ENCODE assay signal across 1 cellular context in the genomic region with DNA sequence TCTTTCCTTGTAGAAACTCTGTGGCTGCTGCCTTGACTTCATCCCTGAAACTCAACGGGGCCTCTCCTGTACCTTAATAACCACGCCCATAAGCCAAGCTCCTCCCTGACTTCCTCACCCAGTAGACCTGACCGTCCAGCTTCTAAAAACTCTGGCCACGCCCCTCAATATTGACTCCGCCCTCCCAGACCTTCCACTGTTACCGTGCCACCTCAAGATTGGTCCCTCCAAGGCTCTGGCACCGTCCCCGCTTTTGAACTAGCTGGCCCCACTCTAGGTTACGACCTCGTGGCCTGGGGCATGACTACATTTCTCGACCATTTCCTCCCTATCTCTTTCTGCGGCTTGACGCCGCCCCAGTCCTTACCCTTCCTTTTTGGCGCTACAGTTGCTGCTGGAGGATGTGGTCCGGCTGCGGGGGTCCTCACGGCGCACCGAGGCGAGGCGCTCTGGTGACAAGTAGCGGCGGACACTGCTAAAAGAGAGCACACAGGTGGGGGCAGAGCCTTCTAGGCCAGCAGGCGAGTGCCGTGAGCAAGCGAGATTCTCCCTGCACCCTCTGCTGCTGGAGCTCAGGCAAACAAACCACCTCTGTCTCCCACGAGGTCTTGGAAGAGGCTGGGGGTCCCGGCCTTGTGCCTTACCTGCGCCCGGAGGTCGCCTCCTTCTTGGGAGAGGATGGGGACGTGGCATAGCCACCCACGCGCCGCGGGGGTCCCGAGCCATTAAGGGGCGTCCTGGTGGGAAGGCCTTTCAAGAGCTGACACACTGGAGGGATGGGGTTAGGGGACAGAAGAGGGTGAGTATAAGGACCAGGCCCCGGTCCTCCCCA.
TF ChIP-seq lines count a peak whose summit lies in the region.

No MANE protein-coding gene starts in this region.

TF ChIP-seq in K562, 482 proteins besides CTCF, POLR2A, EP300 and RAD21 (continued from another document and continues in another):
- TF ChIP-seq, protein P1, sequence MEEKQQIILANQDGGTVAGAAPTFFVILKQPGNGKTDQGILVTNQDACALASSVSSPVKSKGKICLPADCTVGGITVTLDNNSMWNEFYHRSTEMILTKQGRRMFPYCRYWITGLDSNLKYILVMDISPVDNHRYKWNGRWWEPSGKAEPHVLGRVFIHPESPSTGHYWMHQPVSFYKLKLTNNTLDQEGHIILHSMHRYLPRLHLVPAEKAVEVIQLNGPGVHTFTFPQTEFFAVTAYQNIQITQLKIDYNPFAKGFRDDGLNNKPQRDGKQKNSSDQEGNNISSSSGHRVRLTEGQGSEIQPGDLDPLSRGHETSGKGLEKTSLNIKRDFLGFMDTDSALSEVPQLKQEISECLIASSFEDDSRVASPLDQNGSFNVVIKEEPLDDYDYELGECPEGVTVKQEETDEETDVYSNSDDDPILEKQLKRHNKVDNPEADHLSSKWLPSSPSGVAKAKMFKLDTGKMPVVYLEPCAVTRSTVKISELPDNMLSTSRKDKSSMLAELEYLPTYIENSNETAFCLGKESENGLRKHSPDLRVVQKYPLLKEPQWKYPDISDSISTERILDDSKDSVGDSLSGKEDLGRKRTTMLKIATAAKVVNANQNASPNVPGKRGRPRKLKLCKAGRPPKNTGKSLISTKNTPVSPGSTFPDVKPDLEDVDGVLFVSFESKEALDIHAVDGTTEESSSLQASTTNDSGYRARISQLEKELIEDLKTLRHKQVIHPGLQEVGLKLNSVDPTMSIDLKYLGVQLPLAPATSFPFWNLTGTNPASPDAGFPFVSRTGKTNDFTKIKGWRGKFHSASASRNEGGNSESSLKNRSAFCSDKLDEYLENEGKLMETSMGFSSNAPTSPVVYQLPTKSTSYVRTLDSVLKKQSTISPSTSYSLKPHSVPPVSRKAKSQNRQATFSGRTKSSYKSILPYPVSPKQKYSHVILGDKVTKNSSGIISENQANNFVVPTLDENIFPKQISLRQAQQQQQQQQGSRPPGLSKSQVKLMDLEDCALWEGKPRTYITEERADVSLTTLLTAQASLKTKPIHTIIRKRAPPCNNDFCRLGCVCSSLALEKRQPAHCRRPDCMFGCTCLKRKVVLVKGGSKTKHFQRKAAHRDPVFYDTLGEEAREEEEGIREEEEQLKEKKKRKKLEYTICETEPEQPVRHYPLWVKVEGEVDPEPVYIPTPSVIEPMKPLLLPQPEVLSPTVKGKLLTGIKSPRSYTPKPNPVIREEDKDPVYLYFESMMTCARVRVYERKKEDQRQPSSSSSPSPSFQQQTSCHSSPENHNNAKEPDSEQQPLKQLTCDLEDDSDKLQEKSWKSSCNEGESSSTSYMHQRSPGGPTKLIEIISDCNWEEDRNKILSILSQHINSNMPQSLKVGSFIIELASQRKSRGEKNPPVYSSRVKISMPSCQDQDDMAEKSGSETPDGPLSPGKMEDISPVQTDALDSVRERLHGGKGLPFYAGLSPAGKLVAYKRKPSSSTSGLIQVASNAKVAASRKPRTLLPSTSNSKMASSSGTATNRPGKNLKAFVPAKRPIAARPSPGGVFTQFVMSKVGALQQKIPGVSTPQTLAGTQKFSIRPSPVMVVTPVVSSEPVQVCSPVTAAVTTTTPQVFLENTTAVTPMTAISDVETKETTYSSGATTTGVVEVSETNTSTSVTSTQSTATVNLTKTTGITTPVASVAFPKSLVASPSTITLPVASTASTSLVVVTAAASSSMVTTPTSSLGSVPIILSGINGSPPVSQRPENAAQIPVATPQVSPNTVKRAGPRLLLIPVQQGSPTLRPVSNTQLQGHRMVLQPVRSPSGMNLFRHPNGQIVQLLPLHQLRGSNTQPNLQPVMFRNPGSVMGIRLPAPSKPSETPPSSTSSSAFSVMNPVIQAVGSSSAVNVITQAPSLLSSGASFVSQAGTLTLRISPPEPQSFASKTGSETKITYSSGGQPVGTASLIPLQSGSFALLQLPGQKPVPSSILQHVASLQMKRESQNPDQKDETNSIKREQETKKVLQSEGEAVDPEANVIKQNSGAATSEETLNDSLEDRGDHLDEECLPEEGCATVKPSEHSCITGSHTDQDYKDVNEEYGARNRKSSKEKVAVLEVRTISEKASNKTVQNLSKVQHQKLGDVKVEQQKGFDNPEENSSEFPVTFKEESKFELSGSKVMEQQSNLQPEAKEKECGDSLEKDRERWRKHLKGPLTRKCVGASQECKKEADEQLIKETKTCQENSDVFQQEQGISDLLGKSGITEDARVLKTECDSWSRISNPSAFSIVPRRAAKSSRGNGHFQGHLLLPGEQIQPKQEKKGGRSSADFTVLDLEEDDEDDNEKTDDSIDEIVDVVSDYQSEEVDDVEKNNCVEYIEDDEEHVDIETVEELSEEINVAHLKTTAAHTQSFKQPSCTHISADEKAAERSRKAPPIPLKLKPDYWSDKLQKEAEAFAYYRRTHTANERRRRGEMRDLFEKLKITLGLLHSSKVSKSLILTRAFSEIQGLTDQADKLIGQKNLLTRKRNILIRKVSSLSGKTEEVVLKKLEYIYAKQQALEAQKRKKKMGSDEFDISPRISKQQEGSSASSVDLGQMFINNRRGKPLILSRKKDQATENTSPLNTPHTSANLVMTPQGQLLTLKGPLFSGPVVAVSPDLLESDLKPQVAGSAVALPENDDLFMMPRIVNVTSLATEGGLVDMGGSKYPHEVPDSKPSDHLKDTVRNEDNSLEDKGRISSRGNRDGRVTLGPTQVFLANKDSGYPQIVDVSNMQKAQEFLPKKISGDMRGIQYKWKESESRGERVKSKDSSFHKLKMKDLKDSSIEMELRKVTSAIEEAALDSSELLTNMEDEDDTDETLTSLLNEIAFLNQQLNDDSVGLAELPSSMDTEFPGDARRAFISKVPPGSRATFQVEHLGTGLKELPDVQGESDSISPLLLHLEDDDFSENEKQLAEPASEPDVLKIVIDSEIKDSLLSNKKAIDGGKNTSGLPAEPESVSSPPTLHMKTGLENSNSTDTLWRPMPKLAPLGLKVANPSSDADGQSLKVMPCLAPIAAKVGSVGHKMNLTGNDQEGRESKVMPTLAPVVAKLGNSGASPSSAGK (IDR thresholded peaks at IDR 0.05), result peak; percentile 83
- TF ChIP-seq ARID2 (IDR thresholded peaks at IDR 0.05) (no peak), TEAD4 (IDR thresholded peaks at IDR 0.05; ENCODE audit: low read length) (no peak), TEAD4 (CRISPR knock-in tag; IDR thresholded peaks at IDR 0.05; ENCODE audit: borderline replicate concordance) (peak; percentile 89; the same call in 1 of the 2 replicates), ZNF212 (CRISPR knock-in tag; IDR thresholded peaks at IDR 0.05) (no peak), CREBBP (IDR thresholded peaks at IDR 0.05; ENCODE audit: low read depth, low read length) (no peak), SIN3A (IDR thresholded peaks at IDR 0.05; ENCODE audit: borderline replicate concordance in 2 of 2, control insufficient read depth in 1 of 2, low read depth in 2 of 2, low read length in 2 of 2) (no peak), SMARCC2 (IDR thresholded peaks at IDR 0.05; ENCODE audit: low read depth) (no peak), ETV5 (CRISPR knock-in tag; IDR thresholded peaks at IDR 0.05; ENCODE audit: low read depth) (no peak; the same call in 1 of the 2 replicates), BCOR (IDR thresholded peaks at IDR 0.05) (no peak), SRSF3 (IDR thresholded peaks at IDR 0.05; ENCODE audit: insufficient read depth, low read length) (no peak), ZNF282 (CRISPR knock-in tag; IDR thresholded peaks at IDR 0.05) (no peak), ETV6 (IDR thresholded peaks at IDR 0.05; ENCODE audit: borderline replicate concordance in 1 of 2, low read depth in 2 of 2, low read length in 1 of 2) (no peak), ETV6 (CRISPR knock-in tag; IDR thresholded peaks at IDR 0.05; ENCODE audit: borderline replicate concordance) (no peak), FOSL1 (tag; conservative IDR thresholded peaks at IDR 0.05) (no peak), MIER1 (IDR thresholded peaks at IDR 0.05; ENCODE audit: low read depth) (no peak), KHSRP (IDR thresholded peaks at IDR 0.05) (no peak), LCOR (CRISPR knock-in tag; IDR thresholded peaks at IDR 0.05) (peak; percentile 94), ZNF232 (CRISPR knock-in tag; IDR thresholded peaks at IDR 0.05) (peak; percentile 73; the same call in 1 of the 2 replicates), ZNF561 (CRISPR knock-in tag; conservative IDR thresholded peaks at IDR 0.05) (no peak), ZNF445 (CRISPR knock-in tag; IDR thresholded peaks at IDR 0.05; ENCODE audit: low read depth) (no peak), ZEB2 (IDR thresholded peaks at IDR 0.05) (no peak), SUPT5H (IDR thresholded peaks at IDR 0.05) (peak; percentile 51), HNRNPLL (IDR thresholded peaks at IDR 0.05; ENCODE audit: low read depth, low read length, poor library complexity, severe bottlenecking) (no peak), NFXL1 (CRISPR knock-in tag; IDR thresholded peaks at IDR 0.05) (no peak), POLR2AphosphoS2 (IDR thresholded peaks at IDR 0.05; ENCODE audit: low read length) (no peak), SMARCB1 (IDR thresholded peaks at IDR 0.05; ENCODE audit: insufficient read length, low read depth) (no peak), SMAD2 (IDR thresholded peaks at IDR 0.05; ENCODE audit: low read depth, low read length) (no peak), MAFG (tag; conservative IDR thresholded peaks at IDR 0.05) (no peak), ZNF785 (CRISPR knock-in tag; IDR thresholded peaks at IDR 0.05) (no peak)
- TF ChIP-seq, protein P2, sequence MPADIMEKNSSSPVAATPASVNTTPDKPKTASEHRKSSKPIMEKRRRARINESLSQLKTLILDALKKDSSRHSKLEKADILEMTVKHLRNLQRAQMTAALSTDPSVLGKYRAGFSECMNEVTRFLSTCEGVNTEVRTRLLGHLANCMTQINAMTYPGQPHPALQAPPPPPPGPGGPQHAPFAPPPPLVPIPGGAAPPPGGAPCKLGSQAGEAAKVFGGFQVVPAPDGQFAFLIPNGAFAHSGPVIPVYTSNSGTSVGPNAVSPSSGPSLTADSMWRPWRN (IDR thresholded peaks at IDR 0.05; ENCODE audit: low read depth), result no peak
- TF ChIP-seq, protein P3, sequence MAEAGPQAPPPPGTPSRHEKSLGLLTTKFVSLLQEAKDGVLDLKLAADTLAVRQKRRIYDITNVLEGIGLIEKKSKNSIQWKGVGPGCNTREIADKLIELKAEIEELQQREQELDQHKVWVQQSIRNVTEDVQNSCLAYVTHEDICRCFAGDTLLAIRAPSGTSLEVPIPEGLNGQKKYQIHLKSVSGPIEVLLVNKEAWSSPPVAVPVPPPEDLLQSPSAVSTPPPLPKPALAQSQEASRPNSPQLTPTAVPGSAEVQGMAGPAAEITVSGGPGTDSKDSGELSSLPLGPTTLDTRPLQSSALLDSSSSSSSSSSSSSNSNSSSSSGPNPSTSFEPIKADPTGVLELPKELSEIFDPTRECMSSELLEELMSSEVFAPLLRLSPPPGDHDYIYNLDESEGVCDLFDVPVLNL (CRISPR knock-in tag; IDR thresholded peaks at IDR 0.05; ENCODE audit: low read depth), result no peak
- TF ChIP-seq, protein P4, sequence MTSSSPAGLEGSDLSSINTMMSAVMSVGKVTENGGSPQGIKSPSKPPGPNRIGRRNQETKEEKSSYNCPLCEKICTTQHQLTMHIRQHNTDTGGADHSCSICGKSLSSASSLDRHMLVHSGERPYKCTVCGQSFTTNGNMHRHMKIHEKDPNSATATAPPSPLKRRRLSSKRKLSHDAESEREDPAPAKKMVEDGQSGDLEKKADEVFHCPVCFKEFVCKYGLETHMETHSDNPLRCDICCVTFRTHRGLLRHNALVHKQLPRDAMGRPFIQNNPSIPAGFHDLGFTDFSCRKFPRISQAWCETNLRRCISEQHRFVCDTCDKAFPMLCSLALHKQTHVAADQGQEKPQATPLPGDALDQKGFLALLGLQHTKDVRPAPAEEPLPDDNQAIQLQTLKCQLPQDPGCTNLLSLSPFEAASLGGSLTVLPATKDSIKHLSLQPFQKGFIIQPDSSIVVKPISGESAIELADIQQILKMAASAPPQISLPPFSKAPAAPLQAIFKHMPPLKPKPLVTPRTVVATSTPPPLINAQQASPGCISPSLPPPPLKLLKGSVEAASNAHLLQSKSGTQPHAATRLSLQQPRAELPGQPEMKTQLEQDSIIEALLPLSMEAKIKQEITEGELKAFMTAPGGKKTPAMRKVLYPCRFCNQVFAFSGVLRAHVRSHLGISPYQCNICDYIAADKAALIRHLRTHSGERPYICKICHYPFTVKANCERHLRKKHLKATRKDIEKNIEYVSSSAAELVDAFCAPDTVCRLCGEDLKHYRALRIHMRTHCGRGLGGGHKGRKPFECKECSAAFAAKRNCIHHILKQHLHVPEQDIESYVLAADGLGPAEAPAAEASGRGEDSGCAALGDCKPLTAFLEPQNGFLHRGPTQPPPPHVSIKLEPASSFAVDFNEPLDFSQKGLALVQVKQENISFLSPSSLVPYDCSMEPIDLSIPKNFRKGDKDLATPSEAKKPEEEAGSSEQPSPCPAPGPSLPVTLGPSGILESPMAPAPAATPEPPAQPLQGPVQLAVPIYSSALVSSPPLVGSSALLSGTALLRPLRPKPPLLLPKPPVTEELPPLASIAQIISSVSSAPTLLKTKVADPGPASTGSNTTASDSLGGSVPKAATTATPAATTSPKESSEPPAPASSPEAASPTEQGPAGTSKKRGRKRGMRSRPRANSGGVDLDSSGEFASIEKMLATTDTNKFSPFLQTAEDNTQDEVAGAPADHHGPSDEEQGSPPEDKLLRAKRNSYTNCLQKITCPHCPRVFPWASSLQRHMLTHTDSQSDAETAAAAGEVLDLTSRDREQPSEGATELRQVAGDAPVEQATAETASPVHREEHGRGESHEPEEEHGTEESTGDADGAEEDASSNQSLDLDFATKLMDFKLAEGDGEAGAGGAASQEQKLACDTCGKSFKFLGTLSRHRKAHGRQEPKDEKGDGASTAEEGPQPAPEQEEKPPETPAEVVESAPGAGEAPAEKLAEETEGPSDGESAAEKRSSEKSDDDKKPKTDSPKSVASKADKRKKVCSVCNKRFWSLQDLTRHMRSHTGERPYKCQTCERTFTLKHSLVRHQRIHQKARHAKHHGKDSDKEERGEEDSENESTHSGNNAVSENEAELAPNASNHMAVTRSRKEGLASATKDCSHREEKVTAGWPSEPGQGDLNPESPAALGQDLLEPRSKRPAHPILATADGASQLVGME (CRISPR knock-in tag; IDR thresholded peaks at IDR 0.05), result 0 out of 2 replicates have a peak, but pooled peaks have one; percentile 12
- TF ChIP-seq, protein P5, sequence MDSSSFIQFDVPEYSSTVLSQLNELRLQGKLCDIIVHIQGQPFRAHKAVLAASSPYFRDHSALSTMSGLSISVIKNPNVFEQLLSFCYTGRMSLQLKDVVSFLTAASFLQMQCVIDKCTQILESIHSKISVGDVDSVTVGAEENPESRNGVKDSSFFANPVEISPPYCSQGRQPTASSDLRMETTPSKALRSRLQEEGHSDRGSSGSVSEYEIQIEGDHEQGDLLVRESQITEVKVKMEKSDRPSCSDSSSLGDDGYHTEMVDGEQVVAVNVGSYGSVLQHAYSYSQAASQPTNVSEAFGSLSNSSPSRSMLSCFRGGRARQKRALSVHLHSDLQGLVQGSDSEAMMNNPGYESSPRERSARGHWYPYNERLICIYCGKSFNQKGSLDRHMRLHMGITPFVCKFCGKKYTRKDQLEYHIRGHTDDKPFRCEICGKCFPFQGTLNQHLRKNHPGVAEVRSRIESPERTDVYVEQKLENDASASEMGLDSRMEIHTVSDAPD (CRISPR knock-in tag; IDR thresholded peaks at IDR 0.05), result no peak
- TF ChIP-seq, protein P6, sequence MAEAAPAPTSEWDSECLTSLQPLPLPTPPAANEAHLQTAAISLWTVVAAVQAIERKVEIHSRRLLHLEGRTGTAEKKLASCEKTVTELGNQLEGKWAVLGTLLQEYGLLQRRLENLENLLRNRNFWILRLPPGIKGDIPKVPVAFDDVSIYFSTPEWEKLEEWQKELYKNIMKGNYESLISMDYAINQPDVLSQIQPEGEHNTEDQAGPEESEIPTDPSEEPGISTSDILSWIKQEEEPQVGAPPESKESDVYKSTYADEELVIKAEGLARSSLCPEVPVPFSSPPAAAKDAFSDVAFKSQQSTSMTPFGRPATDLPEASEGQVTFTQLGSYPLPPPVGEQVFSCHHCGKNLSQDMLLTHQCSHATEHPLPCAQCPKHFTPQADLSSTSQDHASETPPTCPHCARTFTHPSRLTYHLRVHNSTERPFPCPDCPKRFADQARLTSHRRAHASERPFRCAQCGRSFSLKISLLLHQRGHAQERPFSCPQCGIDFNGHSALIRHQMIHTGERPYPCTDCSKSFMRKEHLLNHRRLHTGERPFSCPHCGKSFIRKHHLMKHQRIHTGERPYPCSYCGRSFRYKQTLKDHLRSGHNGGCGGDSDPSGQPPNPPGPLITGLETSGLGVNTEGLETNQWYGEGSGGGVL (CRISPR knock-in tag; IDR thresholded peaks at IDR 0.05), result no peak
